24 cellular contexts compared by ENCODE assay signal in the genomic region with DNA sequence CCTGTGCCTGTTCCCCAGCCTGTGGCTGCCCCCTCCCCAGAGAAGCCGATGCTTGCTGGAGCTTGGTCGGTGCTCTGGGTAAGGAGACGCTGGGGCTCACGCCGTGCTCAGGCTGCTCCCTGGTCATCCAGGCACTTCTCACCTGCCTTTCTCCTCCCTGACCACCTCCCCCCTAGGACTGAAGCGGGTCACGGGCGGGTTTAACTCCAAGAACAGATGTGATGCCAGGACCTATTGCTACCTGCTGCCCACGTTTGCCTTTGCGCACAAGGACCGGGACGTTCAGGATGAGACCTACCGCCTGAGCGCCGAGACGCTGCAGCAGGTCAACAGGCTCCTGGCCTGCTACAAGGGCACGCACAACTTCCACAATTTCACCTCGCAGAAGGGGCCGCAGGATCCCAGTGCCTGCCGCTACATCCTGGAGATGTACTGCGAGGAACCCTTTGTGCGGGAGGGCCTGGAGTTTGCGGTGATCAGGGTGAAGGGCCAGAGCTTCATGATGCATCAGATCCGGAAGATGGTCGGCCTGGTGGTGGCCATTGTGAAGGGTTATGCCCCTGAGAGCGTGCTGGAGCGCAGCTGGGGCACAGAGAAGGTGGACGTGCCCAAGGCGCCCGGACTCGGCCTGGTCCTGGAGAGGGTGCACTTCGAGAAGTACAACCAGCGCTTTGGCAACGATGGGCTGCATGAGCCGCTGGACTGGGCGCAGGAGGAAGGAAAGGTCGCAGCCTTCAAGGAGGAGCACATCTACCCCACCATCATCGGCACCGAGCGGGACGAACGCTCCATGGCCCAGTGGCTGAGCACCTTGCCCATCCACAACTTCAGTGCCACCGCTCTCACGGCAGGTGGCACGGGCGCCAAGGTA. TPM values are rescaled to one million over a fixed set of nuclear protein-coding genes. Genes with fewer than 3 reads are reported as not detected.
A peak's percentile ranks its signal among the peaks of the same experiment; 100 is the strongest.
DNase-seq lines count a peak whose midpoint lies in the region; ATAC-seq, FAIRE-seq and TF ChIP-seq lines count a peak whose summit lies in the region.
"Had no signal": no experiment of that assay in that cellular context is flagged by ENCODE, and none has a peak within 500 bp of the region (broad histone marks: within the 10 kb centered on the region; RNA-seq: fewer than 3 reads in every experiment).

No MANE protein-coding gene starts in this region.

- H3K27ac Mint-ChIP-seq in activated T-helper 17 cell treated with anti-CD3 and anti-CD28 coated beads, Interleukin-2, amount 50 U/mL, for 72 hours, result no peak overlapping the region
- H3K27ac Mint-ChIP-seq: activated CD8-positive, alpha-beta T cell treated with anti-CD3 and anti-CD28 coated beads for 36 hours; brain; T-helper 1 cell treated with Interleukin-12 subunit alpha and Interleukin-12 subunit beta and Interleukin-4 antibody, amounts not matched to agents 30 μg/mL and 1 μg/mL, for 36 hours had no signal

- BruUV-seq in K562 (replicated peaks; lab: Mats Ljungman, UMichigan) (no TSS peak), HepG2 (replicated peaks; lab: Mats Ljungman, UMichigan) (no TSS peak)

- POLR2A ChIA-PET in K562 (lab: Yijun Ruan, JAX), result interaction anchor here (1.6 kb wide), 1 partner anchor 11 kb away, joined by 4 read pairs; no protein-coding TSS in a partner anchor
- POLR2A ChIA-PET in HepG2 (lab: Yijun Ruan, JAX), result interaction anchor here (1.3 kb wide), 1 partner anchor 11 kb away, joined by 4 read pairs; no protein-coding TSS in a partner anchor

- H3K36me3 ChIP-seq in RWPE2 (ENCODE audit: low read depth) (peaks cover 46% of the 10 kb centered on the region), K562 (ENCODE audit: control insufficient read depth, insufficient read depth, low read length) (peaks cover 76% of the 10 kb centered on the region), HepG2 (replicated peaks in 1 of 2; ENCODE audit: control insufficient read depth in 1 of 2, insufficient read depth in 2 of 2, low read length in 2 of 2) (peaks cover 9 to 47% of the 10 kb centered on the region in 2 experiments), spleen (peaks cover 4 to 89% (median 55%) of the 10 kb centered on the region in 6 donors)

- peaks cover 4% of the 10 kb centered on the region for H3K4me1 Mint-ChIP-seq in activated T-helper 17 cell treated with anti-CD3 and anti-CD28 coated beads, Interleukin-2, amount 50 U/mL, for 72 hours
- H3K4me1 Mint-ChIP-seq: brain had no signal

- no peak overlapping the region for H3K27ac ChIP-seq in RWPE2 (ENCODE audit: poor library complexity, severe bottlenecking)
- no peak overlapping the region for H3K27ac ChIP-seq in K562 (ENCODE audit: extremely low read depth, low read depth, low read length)
- no peak overlapping the region for H3K27ac ChIP-seq in HepG2 (ENCODE audit: extremely low read length, insufficient read depth, low read length)
- no peak overlapping the region for H3K27ac ChIP-seq in spleen
- H3K27ac ChIP-seq: adrenal gland, C4-2B, RWPE1, SK-N-MC had no signal

- 95% methylated on average over 45 of the region's 46 CpGs for WGBS in K562 (ENCODE audit: insufficient coverage, low coverage, missing lambda C conversion rate)
- 97% methylated on average over 22 of the region's 46 CpGs for WGBS in HepG2 (ENCODE audit: low lambda C conversion rate)
- WGBS in spleen, 5 donors, result 96 to 97% (median 96%) methylated on average over 36 to 46 of the region's 46 CpGs

- H3K27me3 Mint-ChIP-seq in activated T-helper 17 cell treated with anti-CD3 and anti-CD28 coated beads, Interleukin-2, amount 50 U/mL, for 72 hours, result no peaks in the 10 kb centered on the region
- H3K27me3 Mint-ChIP-seq: activated CD8-positive, alpha-beta T cell treated with anti-CD3 and anti-CD28 coated beads for 36 hours; brain had no signal

- no peak overlapping the region for H3K4me3 Mint-ChIP-seq in activated T-helper 17 cell treated with anti-CD3 and anti-CD28 coated beads, Interleukin-2, amount 50 U/mL, for 72 hours
- H3K4me3 Mint-ChIP-seq: activated CD8-positive, alpha-beta T cell treated with anti-CD3 and anti-CD28 coated beads for 36 hours; brain; T-helper 1 cell treated with Interleukin-12 subunit alpha and Interleukin-12 subunit beta and Interleukin-4 antibody, amounts not matched to agents 30 μg/mL and 1 μg/mL, for 36 hours had no signal

- no peak for ATAC-seq in RWPE2 (ENCODE audit: low read depth)
- ATAC-seq in K562, result no peak
- ATAC-seq in HepG2, result no peak
- ATAC-seq in activated T-helper 17 cell treated with anti-CD3 and anti-CD28 coated beads, Interleukin-2, amount 50 U/mL, for 72 hours (replicated peaks), result no peak
- no peak for ATAC-seq in GM19023 (IDR thresholded peaks at IDR 0.05; ENCODE audit: unreplicated experiment)
- ATAC-seq: activated CD8-positive, alpha-beta T cell treated with anti-CD3 and anti-CD28 coated beads for 36 hours had no signal

- CTCF ChIA-PET in K562 (lab: Yijun Ruan, JAX; ENCODE audit: low intra/inter-chr PET ratio), result no interaction called here
- CTCF ChIA-PET in HepG2 (lab: Yijun Ruan, JAX; ENCODE audit: low intra/inter-chr PET ratio, low total read pairs), result no interaction called here

- no peak for TF ChIP-seq RAD21 in K562 (CRISPR knock-in tag; conservative IDR thresholded peaks at IDR 0.05 in 1 of 2, IDR thresholded peaks at IDR 0.05 in 1 of 2)
- no peak for TF ChIP-seq RAD21 in HepG2 (CRISPR knock-in tag; IDR thresholded peaks at IDR 0.05)

- DNase-seq in RWPE2 (ENCODE audit: low spot score) (peak; percentile 24), K562 (ENCODE audit: extremely low read depth in 1 of 4, low spot score in 3 of 4) (no peak), HepG2 (ENCODE audit: low spot score) (no peak), spleen (peak; percentile 64)
- no peak for DNase-seq in stimulated activated CD4-positive, alpha-beta T cell treated with anti-CD3 and anti-CD28 coated beads, Interleukin-4, amount 100 ng/mL, for 24 hours
- DNase-seq: activated CD4-positive, alpha-beta T cell treated with anti-CD3 and anti-CD28 coated beads for 1 hour; activated CD8-positive, alpha-beta T cell treated with anti-CD3 and anti-CD28 coated beads for 36 hours; activated gamma-delta T cell; effector memory CD4-positive, alpha-beta T cell; NCI-H1436; NCI-H345; NCI-H774; small intestine; stimulated activated CD4-positive, alpha-beta T cell treated with anti-CD3 and anti-CD28 coated beads, Interleukin-1b, Interleukin-23, amount 100 ng/mL, for 48 hours; trophoblast cell had no signal

- H3K4me3 ChIP-seq in RWPE2 (ENCODE audit: severe bottlenecking) (no peak overlapping the region), K562 (no peak overlapping the region), HepG2 (replicated peaks in 1 of 3; ENCODE audit: insufficient read depth in 1 of 3, low read depth in 2 of 3, low read length in 3 of 3) (no peak overlapping the region), spleen (no peak overlapping the region)
- H3K4me3 ChIP-seq: adrenal gland, SK-N-MC had no signal

- H3K9me3 Mint-ChIP-seq in activated T-helper 17 cell treated with anti-CD3 and anti-CD28 coated beads, Interleukin-2, amount 50 U/mL, for 72 hours, result no peaks in the 10 kb centered on the region
- H3K9me3 Mint-ChIP-seq: activated CD8-positive, alpha-beta T cell treated with anti-CD3 and anti-CD28 coated beads for 36 hours; brain; T-helper 1 cell treated with Interleukin-12 subunit alpha and Interleukin-12 subunit beta and Interleukin-4 antibody, amounts not matched to agents 30 μg/mL and 1 μg/mL, for 36 hours had no signal

- no peak for FAIRE-seq in K562 (lab: Jason Lieb, UNC)
- no peak for FAIRE-seq in HepG2 (lab: Jason Lieb, UNC)
- FAIRE-seq: colon, small intestine had no signal

- H3K9me3 ChIP-seq in RWPE2 (ENCODE audit: severe bottlenecking), result no peaks in the 10 kb centered on the region
- no peaks in the 10 kb centered on the region for H3K9me3 ChIP-seq in K562 (replicated peaks; ENCODE audit: control insufficient read depth, insufficient read depth, low read depth, low read length)
- no peaks in the 10 kb centered on the region for H3K9me3 ChIP-seq in HepG2 (ENCODE audit: low read length)
- H3K9me3 ChIP-seq in spleen, result no peaks in the 10 kb centered on the region
- H3K9me3 ChIP-seq: adrenal gland had no signal

- H4K20me1 ChIP-seq in K562 (replicated peaks; ENCODE audit: control insufficient read depth, insufficient read depth, low read length) (no peaks in the 10 kb centered on the region), HepG2 (ENCODE audit: insufficient read depth, low read length) (no peaks in the 10 kb centered on the region)

- TF ChIP-seq POLR2A in K562 (conservative IDR thresholded peaks at IDR 0.05), result no peak
- no peak for TF ChIP-seq POLR2A in HepG2 (IDR thresholded peaks at IDR 0.05; ENCODE audit: insufficient read depth in 1 of 2, low read depth in 2 of 2, low read length in 2 of 2)
- no peak for TF ChIP-seq POLR2A in spleen (IDR thresholded peaks at IDR 0.05)

- H3K4me2 ChIP-seq in K562 (ENCODE audit: insufficient read depth, low read length) (no peak overlapping the region), HepG2 (ENCODE audit: low read depth, low read length) (no peak overlapping the region)

- peak overlapping the region in 1 of 2 experiments; percentile 52; a peak in 1 of 4 replicates for H3K9ac ChIP-seq in K562 (ENCODE audit: insufficient read depth in 1 of 2, low read depth in 2 of 2, low read length in 2 of 2)
- H3K9ac ChIP-seq in HepG2 (ENCODE audit: insufficient read depth, low read depth, low read length), result no peak overlapping the region

- H2AFZ ChIP-seq in K562 (ENCODE audit: low read depth, low read length) (no peak overlapping the region), HepG2 (ENCODE audit: low read length) (no peak overlapping the region)

- intact Hi-C loops in K562 (cut with micrococcal nuclease) (no loop called here), HepG2 (cut with micrococcal nuclease; ENCODE audit: unreplicated experiment) (no loop called here), spleen (cut with DNase I; ENCODE audit: low total_unique reads) (no loop called here)

- TF ChIP-seq CTCF in RWPE2 (IDR thresholded peaks at IDR 0.05; ENCODE audit: poor library complexity, severe bottlenecking), result no peak
- TF ChIP-seq CTCF in K562 (IDR thresholded peaks at IDR 0.05 in 2 of 3, conservative IDR thresholded peaks at IDR 0.05 in 1 of 3; ENCODE audit: insufficient read depth in 2 of 3, low read depth in 1 of 3, low read length in 3 of 3), result no peak
- TF ChIP-seq CTCF in HepG2 (CRISPR knock-in tag; IDR thresholded peaks at IDR 0.05), result no peak
- no peak for TF ChIP-seq CTCF in spleen (IDR thresholded peaks at IDR 0.05 in 8 of 11, conservative IDR thresholded peaks at IDR 0.05 in 3 of 11)

- H3K79me2 ChIP-seq in K562 (ENCODE audit: control insufficient read depth, insufficient read depth, low read length) (peaks cover 4% of the 10 kb centered on the region; the same call in 2 of the 3 replicates), HepG2 (ENCODE audit: insufficient read depth, low read length) (no peaks in the 10 kb centered on the region)

- peaks cover 80% of the 10 kb centered on the region for H3K36me3 Mint-ChIP-seq in activated T-helper 17 cell treated with anti-CD3 and anti-CD28 coated beads, Interleukin-2, amount 50 U/mL, for 72 hours (ENCODE audit: low read depth)

- no peaks in the 10 kb centered on the region for H3K4me1 ChIP-seq in RWPE2 (ENCODE audit: insufficient read depth, poor library complexity, severe bottlenecking)
- peaks cover 0 to 23% of the 10 kb centered on the region in 2 experiments; a peak in 2 of 5 replicates for H3K4me1 ChIP-seq in K562 (replicated peaks in 1 of 2; ENCODE audit: control insufficient read depth in 2 of 2, insufficient read depth in 2 of 2, low read length in 2 of 2)
- no peaks in the 10 kb centered on the region for H3K4me1 ChIP-seq in HepG2 (ENCODE audit: insufficient read depth, low read length)
- no peaks in the 10 kb centered on the region for H3K4me1 ChIP-seq in spleen
- H3K4me1 ChIP-seq: adrenal gland had no signal

- TF ChIP-seq EP300 in K562 (IDR thresholded peaks at IDR 0.05; ENCODE audit: low read length) (no peak), HepG2 (IDR thresholded peaks at IDR 0.05; ENCODE audit: low read depth in 2 of 2, low read length in 2 of 2) (no peak), HepG2 (CRISPR knock-in tag; IDR thresholded peaks at IDR 0.05; ENCODE audit: borderline replicate concordance) (no peak)

- in situ Hi-C loops in K562 (cut with MboI) (no loop called here), HepG2 (cut with HindIII; ENCODE audit: extremely low pct_ligation_motif_present, low pct_unique_long_range_greater_than_20kb) (no loop called here)

- no peaks in the 10 kb centered on the region for H3K9me1 ChIP-seq in K562 (ENCODE audit: control insufficient read depth, insufficient read depth, low read length)

- H3K27me3 ChIP-seq in RWPE2 (ENCODE audit: insufficient read depth, poor library complexity, severe bottlenecking) (no peaks in the 10 kb centered on the region), K562 (ENCODE audit: control insufficient read depth in 2 of 2, insufficient read depth in 2 of 2, low read length in 2 of 2) (no peaks in the 10 kb centered on the region), HepG2 (ENCODE audit: control insufficient read depth in 1 of 2, insufficient read depth in 2 of 2, low read length in 2 of 2) (no peaks in the 10 kb centered on the region), spleen (replicated peaks in 1 of 7) (no peaks in the 10 kb centered on the region)
- H3K27me3 ChIP-seq: adrenal gland had no signal

RNA-seq across cellular contexts. Expression of gene EP400, which starts 8.4 kb away (rescaled TPM):
- 149 and 175 TPM in 2 replicates for total RNA-seq in K562 (2011; cell fraction: chromatin; rRNA removed; ENCODE audit: low replicate concordance)
- total RNA-seq in K562 (2011; cell fraction: nucleolus; rRNA removed), result 61.2 and 71.2 TPM in 2 replicates
- 111 and 165 TPM in 2 replicates for total RNA-seq in K562 (2011; cell fraction: nucleoplasm; rRNA removed)
- total RNA-seq in K562 (2014; rRNA removed), result 7.7 and 12.2 TPM in 2 replicates
- total RNA-seq in K562 (2014; rRNA removed; fragmentation: Illumina TruSeq; extraction: Trizol), result 7.0 TPM in 2 replicates
- 6.9 and 8.1 TPM in 2 replicates for total RNA-seq in K562 (2015; rRNA removed; fragmentation: Illumina TruSeq; extraction: Trizol)
- total RNA-seq in K562 (2021), result 49.2 and 58.0 TPM in 2 replicates
- polyA plus RNA-seq in K562 (2011; rRNA removed), result 6.5 and 8.3 TPM in 2 replicates
- polyA plus RNA-seq in K562 (2011; cell fraction: cytosol; rRNA removed), result 5.4 and 6.5 TPM in 2 replicates
- 38.0 and 44.2 TPM in 2 replicates for polyA plus RNA-seq in K562 (2011; cell fraction: nucleus; rRNA removed)
- 27.7 and 40.7 TPM in 2 replicates for polyA plus RNA-seq in K562 (2012)
- 29.8 and 32.3 TPM in 2 replicates for polyA plus RNA-seq in K562 (2014; fragmentation: Illumina TruSeq; extraction: Trizol)
- 1 to 10 TPM; 4.5 to 6.7 TPM for polyA plus RNA-seq in K562 (2014; fragmentation: Nextera tagmentation; extraction: Ambion mirVana)
- 22.2 and 23.5 TPM in 2 replicates for polyA plus RNA-seq in K562 (2014; rRNA removed)
- polyA minus RNA-seq in K562 (2011; rRNA and poly(A)+ RNA removed), result 13.1 and 16.0 TPM in 2 replicates
- polyA minus RNA-seq in K562 (2011; cell fraction: cytosol; rRNA and poly(A)+ RNA removed), result 17.0 and 23.8 TPM in 2 replicates
- 18.7 and 27.0 TPM in 2 replicates for polyA minus RNA-seq in K562 (2011; cell fraction: nucleus; rRNA and poly(A)+ RNA removed)
- 5.0 and 8.4 TPM in 2 replicates for total RNA-seq in HepG2 (2016; rRNA removed; fragmentation: Illumina TruSeq; extraction: Trizol)
- 4.7 TPM in 2 replicates for total RNA-seq in HepG2 (2016; cell fraction: cytosol; rRNA removed; fragmentation: Illumina TruSeq; extraction: Trizol; ENCODE audit: low read depth)
- total RNA-seq in HepG2 (2016; cell fraction: insoluble cytoplasmic fraction; rRNA removed; fragmentation: Illumina TruSeq; extraction: Trizol), result 3.7 and 7.0 TPM in 2 replicates
- 6.0 and 6.1 TPM in 2 replicates for total RNA-seq in HepG2 (2016; cell fraction: membrane; rRNA removed; fragmentation: Illumina TruSeq; extraction: Trizol)
- 13.3 and 16.0 TPM in 2 replicates for total RNA-seq in HepG2 (2016; cell fraction: nucleus; rRNA removed; fragmentation: Illumina TruSeq; extraction: Trizol)
- 4.2 and 4.9 TPM in 2 replicates for polyA plus RNA-seq in HepG2 (2011; rRNA removed)
- 2.4 and 3.4 TPM in 2 replicates for polyA plus RNA-seq in HepG2 (2011; cell fraction: cytosol; rRNA removed)
- polyA plus RNA-seq in HepG2 (2011; cell fraction: nucleus; rRNA removed), result 23.5 and 23.6 TPM in 2 replicates
- polyA plus RNA-seq in HepG2 (2012), result 16.1 and 16.9 TPM in 2 replicates
- 1.1 TPM in 2 replicates for polyA plus RNA-seq in HepG2 (2016; cell fraction: cytosol; fragmentation: Illumina TruSeq; extraction: Trizol; ENCODE audit: low read depth)
- 11.0 and 15.9 TPM in 2 replicates for polyA plus RNA-seq in HepG2 (2016; cell fraction: insoluble cytoplasmic fraction; fragmentation: Illumina TruSeq; extraction: Trizol; ENCODE audit: low read depth)
- polyA plus RNA-seq in HepG2 (2016; cell fraction: membrane; fragmentation: Illumina TruSeq; extraction: Trizol; ENCODE audit: low read depth), result 2.6 and 2.7 TPM in 2 replicates
- 43.2 and 47.1 TPM in 2 replicates for polyA plus RNA-seq in HepG2 (2016; cell fraction: nucleus; fragmentation: Illumina TruSeq; extraction: Trizol; ENCODE audit: insufficient read depth, low read depth)
- 7.5 and 11.1 TPM in 2 replicates for polyA minus RNA-seq in HepG2 (2011; rRNA and poly(A)+ RNA removed; ENCODE audit: low replicate concordance)
- 7.5 and 8.3 TPM in 2 replicates for polyA minus RNA-seq in HepG2 (2011; cell fraction: cytosol; rRNA and poly(A)+ RNA removed)
- 16.2 and 18.8 TPM in 2 replicates for polyA minus RNA-seq in HepG2 (2011; cell fraction: nucleus; rRNA and poly(A)+ RNA removed)
- total RNA-seq in spleen, result 10 to 100 TPM; 41.1 to 70.2 (median 48.3) TPM
- polyA plus RNA-seq in spleen, result 10 to 100 TPM; 11.8 to 20.8 (median 17.5) TPM
- total RNA-seq in activated T-helper 17 cell treated with anti-CD3 and anti-CD28 coated beads, Interleukin-2, amount 50 U/mL, for 72 hours, result 10 to 100 TPM; 47.1 to 60.0 TPM

RNA-seq across cellular contexts. Expression of gene PUS1, which starts 12.3 kb away (rescaled TPM):
- 97.0 and 232 TPM in 2 replicates for total RNA-seq in K562 (2011; cell fraction: chromatin; rRNA removed; ENCODE audit: low replicate concordance)
- 140 and 151 TPM in 2 replicates for total RNA-seq in K562 (2011; cell fraction: nucleolus; rRNA removed)
- 123 and 134 TPM in 2 replicates for total RNA-seq in K562 (2011; cell fraction: nucleoplasm; rRNA removed)
- total RNA-seq in K562 (2014; rRNA removed), result 35.6 and 53.2 TPM in 2 replicates
- total RNA-seq in K562 (2014; rRNA removed; fragmentation: Illumina TruSeq; extraction: Trizol), result 13.6 and 16.4 TPM in 2 replicates
- total RNA-seq in K562 (2015; rRNA removed; fragmentation: Illumina TruSeq; extraction: Trizol), result 29.7 and 30.0 TPM in 2 replicates
- total RNA-seq in K562 (2021), result 79.3 and 90.8 TPM in 2 replicates
- polyA plus RNA-seq in K562 (2011; rRNA removed), result 27.9 and 36.5 TPM in 2 replicates
- 28.1 and 41.6 TPM in 2 replicates for polyA plus RNA-seq in K562 (2011; cell fraction: cytosol; rRNA removed)
- 56.2 and 84.8 TPM in 2 replicates for polyA plus RNA-seq in K562 (2011; cell fraction: nucleus; rRNA removed)
- polyA plus RNA-seq in K562 (2012), result 37.5 and 51.4 TPM in 2 replicates
- polyA plus RNA-seq in K562 (2014; fragmentation: Illumina TruSeq; extraction: Trizol), result 30.3 and 39.8 TPM in 2 replicates
- 1 to 10 TPM; 1.9 to 3.8 TPM for polyA plus RNA-seq in K562 (2014; fragmentation: Nextera tagmentation; extraction: Ambion mirVana)
- polyA plus RNA-seq in K562 (2014; rRNA removed), result 71.4 and 73.4 TPM in 2 replicates
- polyA minus RNA-seq in K562 (2011; rRNA and poly(A)+ RNA removed), result 16.8 and 21.8 TPM in 2 replicates
- 30.8 and 32.0 TPM in 2 replicates for polyA minus RNA-seq in K562 (2011; cell fraction: cytosol; rRNA and poly(A)+ RNA removed)
- polyA minus RNA-seq in K562 (2011; cell fraction: nucleus; rRNA and poly(A)+ RNA removed), result 27.3 and 32.4 TPM in 2 replicates
- total RNA-seq in HepG2 (2016; rRNA removed; fragmentation: Illumina TruSeq; extraction: Trizol), result 23.5 and 24.7 TPM in 2 replicates
- total RNA-seq in HepG2 (2016; cell fraction: cytosol; rRNA removed; fragmentation: Illumina TruSeq; extraction: Trizol; ENCODE audit: low read depth), result 6.6 and 7.1 TPM in 2 replicates
- total RNA-seq in HepG2 (2016; cell fraction: insoluble cytoplasmic fraction; rRNA removed; fragmentation: Illumina TruSeq; extraction: Trizol), result 21.9 and 25.6 TPM in 2 replicates
- 11.7 and 15.8 TPM in 2 replicates for total RNA-seq in HepG2 (2016; cell fraction: membrane; rRNA removed; fragmentation: Illumina TruSeq; extraction: Trizol)
- 22.3 and 22.5 TPM in 2 replicates for total RNA-seq in HepG2 (2016; cell fraction: nucleus; rRNA removed; fragmentation: Illumina TruSeq; extraction: Trizol)
- polyA plus RNA-seq in HepG2 (2011; rRNA removed), result 19.2 and 28.3 TPM in 2 replicates
- 18.9 and 22.1 TPM in 2 replicates for polyA plus RNA-seq in HepG2 (2011; cell fraction: cytosol; rRNA removed)
- 51.5 and 61.7 TPM in 2 replicates for polyA plus RNA-seq in HepG2 (2011; cell fraction: nucleus; rRNA removed)
- polyA plus RNA-seq in HepG2 (2012), result 16.6 and 23.7 TPM in 2 replicates
- polyA plus RNA-seq in HepG2 (2016; cell fraction: cytosol; fragmentation: Illumina TruSeq; extraction: Trizol; ENCODE audit: low read depth), result 6.6 and 8.0 TPM in 2 replicates
- polyA plus RNA-seq in HepG2 (2016; cell fraction: insoluble cytoplasmic fraction; fragmentation: Illumina TruSeq; extraction: Trizol; ENCODE audit: low read depth), result 37.8 and 38.4 TPM in 2 replicates
- polyA plus RNA-seq in HepG2 (2016; cell fraction: membrane; fragmentation: Illumina TruSeq; extraction: Trizol; ENCODE audit: low read depth), result 14.2 and 18.7 TPM in 2 replicates
- 70.5 and 72.7 TPM in 2 replicates for polyA plus RNA-seq in HepG2 (2016; cell fraction: nucleus; fragmentation: Illumina TruSeq; extraction: Trizol; ENCODE audit: insufficient read depth, low read depth)
- polyA minus RNA-seq in HepG2 (2011; rRNA and poly(A)+ RNA removed; ENCODE audit: low replicate concordance), result 26.1 and 71.1 TPM in 2 replicates
- polyA minus RNA-seq in HepG2 (2011; cell fraction: cytosol; rRNA and poly(A)+ RNA removed), result 10.4 and 12.3 TPM in 2 replicates
- 31.2 and 34.2 TPM in 2 replicates for polyA minus RNA-seq in HepG2 (2011; cell fraction: nucleus; rRNA and poly(A)+ RNA removed)
- total RNA-seq in spleen, result 10 to 100 TPM; 16.0 to 42.7 (median 23.3) TPM
- polyA plus RNA-seq in spleen, result 10 to 100 TPM; 30.0 to 46.5 (median 41.3) TPM
- total RNA-seq in activated T-helper 17 cell treated with anti-CD3 and anti-CD28 coated beads, Interleukin-2, amount 50 U/mL, for 72 hours, result 10 to 100 TPM; 31.5 to 75.2 TPM

RNA-seq across cellular contexts. Expression of gene ULK1, which starts 46.9 kb away (rescaled TPM):
- total RNA-seq in K562 (2011; cell fraction: chromatin; rRNA removed; ENCODE audit: low replicate concordance), result 40.7 and 125 TPM in 2 replicates
- 72.5 and 83.8 TPM in 2 replicates for total RNA-seq in K562 (2011; cell fraction: nucleolus; rRNA removed)
- 47.5 and 50.5 TPM in 2 replicates for total RNA-seq in K562 (2011; cell fraction: nucleoplasm; rRNA removed)
- total RNA-seq in K562 (2014; rRNA removed) (4.2 and 5.6 TPM in 2 replicates), K562 (2014; rRNA removed; fragmentation: Illumina TruSeq; extraction: Trizol) (0.83 and 0.98 TPM in 2 replicates), K562 (2015; rRNA removed; fragmentation: Illumina TruSeq; extraction: Trizol) (2.0 and 3.6 TPM in 2 replicates), K562 (2021) (17.3 and 29.4 TPM in 2 replicates), HepG2 (2016; rRNA removed; fragmentation: Illumina TruSeq; extraction: Trizol) (1.7 and 2.8 TPM in 2 replicates), spleen (10 to 100 TPM; 30.2 to 60.7 (median 55.0) TPM)
- polyA plus RNA-seq in K562 (2011; rRNA removed) (3.2 and 6.2 TPM in 2 replicates), K562 (2014; fragmentation: Illumina TruSeq; extraction: Trizol) (2.5 and 9.1 TPM in 2 replicates), K562 (2014; fragmentation: Nextera tagmentation; extraction: Ambion mirVana) (under 1 TPM; 0.15 to 0.29 TPM), K562 (2014; rRNA removed) (13.2 and 16.9 TPM in 2 replicates), HepG2 (2011; rRNA removed) (10.1 and 13.9 TPM in 2 replicates), spleen (10 to 100 TPM in 2 of 3 donors, 1 to 10 TPM in 1; 9.9 to 35.1 (median 25.3) TPM)
- 2.1 and 4.1 TPM in 2 replicates for polyA plus RNA-seq in K562 (2011; cell fraction: cytosol; rRNA removed)
- 62.1 and 86.4 TPM in 2 replicates for polyA plus RNA-seq in K562 (2011; cell fraction: nucleus; rRNA removed)
- 12.1 and 39.2 TPM in 2 replicates for polyA plus RNA-seq in K562 (2012)
- 1.3 and 1.8 TPM in 2 replicates for polyA minus RNA-seq in K562 (2011; rRNA and poly(A)+ RNA removed)
- polyA minus RNA-seq in K562 (2011; cell fraction: cytosol; rRNA and poly(A)+ RNA removed), result 3.1 and 11.4 TPM in 2 replicates
- polyA minus RNA-seq in K562 (2011; cell fraction: nucleus; rRNA and poly(A)+ RNA removed), result 15.5 and 15.9 TPM in 2 replicates
- total RNA-seq in HepG2 (2016; cell fraction: cytosol; rRNA removed; fragmentation: Illumina TruSeq; extraction: Trizol; ENCODE audit: low read depth), result 1.9 and 2.4 TPM in 2 replicates
- total RNA-seq in HepG2 (2016; cell fraction: insoluble cytoplasmic fraction; rRNA removed; fragmentation: Illumina TruSeq; extraction: Trizol), result 1.6 and 3.3 TPM in 2 replicates
- 1.7 and 2.8 TPM in 2 replicates for total RNA-seq in HepG2 (2016; cell fraction: membrane; rRNA removed; fragmentation: Illumina TruSeq; extraction: Trizol)
- 4.9 and 6.0 TPM in 2 replicates for total RNA-seq in HepG2 (2016; cell fraction: nucleus; rRNA removed; fragmentation: Illumina TruSeq; extraction: Trizol)
- 2.2 and 3.2 TPM in 2 replicates for polyA plus RNA-seq in HepG2 (2011; cell fraction: cytosol; rRNA removed)
- 132 and 157 TPM in 2 replicates for polyA plus RNA-seq in HepG2 (2011; cell fraction: nucleus; rRNA removed)
- polyA plus RNA-seq in HepG2 (2012), result 16.0 and 35.4 TPM in 2 replicates
- polyA plus RNA-seq in HepG2 (2016; cell fraction: cytosol; fragmentation: Illumina TruSeq; extraction: Trizol; ENCODE audit: low read depth), result 0.21 and 0.24 TPM in 2 replicates
- polyA plus RNA-seq in HepG2 (2016; cell fraction: insoluble cytoplasmic fraction; fragmentation: Illumina TruSeq; extraction: Trizol; ENCODE audit: low read depth), result 3.6 and 5.0 TPM in 2 replicates
- polyA plus RNA-seq in HepG2 (2016; cell fraction: membrane; fragmentation: Illumina TruSeq; extraction: Trizol; ENCODE audit: low read depth), result 0.60 and 0.72 TPM in 2 replicates
- 27.6 and 31.1 TPM in 2 replicates for polyA plus RNA-seq in HepG2 (2016; cell fraction: nucleus; fragmentation: Illumina TruSeq; extraction: Trizol; ENCODE audit: insufficient read depth, low read depth)
- 11.3 and 13.5 TPM in 2 replicates for polyA minus RNA-seq in HepG2 (2011; rRNA and poly(A)+ RNA removed; ENCODE audit: low replicate concordance)
- 7.8 and 10.2 TPM in 2 replicates for polyA minus RNA-seq in HepG2 (2011; cell fraction: cytosol; rRNA and poly(A)+ RNA removed)
- 15.5 and 17.8 TPM in 2 replicates for polyA minus RNA-seq in HepG2 (2011; cell fraction: nucleus; rRNA and poly(A)+ RNA removed)
- total RNA-seq in activated T-helper 17 cell treated with anti-CD3 and anti-CD28 coated beads, Interleukin-2, amount 50 U/mL, for 72 hours, result 10 to 100 TPM; 14.7 to 21.5 TPM

Comparison
In these comparisons a context has a peak if more than half of its experiments do, and no peak if none do; other contexts are left out.
1. DNase-seq: peak in RWPE2 (single experiment) and spleen (single experiment); none in K562 (0 of 4), HepG2 (single experiment) and stimulated activated CD4-positive, alpha-beta T cell treated with anti-CD3 and anti-CD28 coated beads, Interleukin-4, amount 100 ng/mL, for 24 hours (single experiment).